22 cellular contexts compared by ENCODE assay signal in genomic region chr17:920190-920589, GRCh38.
"Had no signal": no experiment of that assay in that cellular context is flagged by ENCODE, and none has a peak within 500 bp of the region (broad histone marks: within the 10 kb centered on the region; RNA-seq: fewer than 3 reads in every experiment).

No MANE protein-coding gene starts in this region.

- H3K27ac ChIP-seq: ascending aorta, brain microvascular endothelial cell, coronary artery, dorsolateral prefrontal cortex, left lung, lower lobe of right lung, testis, transverse colon, vagina had no signal

- H3K9me3 ChIP-seq: ascending aorta, left lung, lower lobe of right lung, testis, transverse colon, vagina had no signal

- H3K4me3 ChIP-seq: ascending aorta, coronary artery, dorsolateral prefrontal cortex, left lung, lower lobe of right lung, testis, transverse colon, vagina had no signal

- DNase-seq: activated CD4-positive, alpha-beta T cell treated with anti-CD3 and anti-CD28 coated beads for 4 hours; activated CD4-positive, alpha-beta T cell treated with anti-CD3 and anti-CD28 coated beads, Interleukin-2, amount 50 U/mL, for 4 hours; activated effector memory CD4-positive, alpha-beta T cell treated with Interleukin-2 at 50 U/mL for 16 hours; activated naive CD4-positive, alpha-beta T cell treated with Interleukin-2 at 50 U/mL for 16 hours; activated naive CD8-positive, alpha-beta T cell treated with anti-CD3 and anti-CD28 coated beads, Interleukin-2, amount 10 ng/mL, durations not matched to agents 7 days and 5 days; activated T-cell treated with anti-CD3 and anti-CD28 coated beads for 4 hours; brain microvascular endothelial cell; dorsolateral prefrontal cortex; effector memory CD8-positive, alpha-beta T cell; lower lobe of right lung; nucleus accumbens; right cardiac atrium; stimulated activated CD4-positive, alpha-beta T cell treated with anti-CD3 and anti-CD28 coated beads, Interleukin-2, amount 100 ng/mL, for 48 hours; stimulated activated naive CD8-positive, alpha-beta T cell treated with anti-CD3 and anti-CD28 coated beads, Interleukin-15, Interleukin-2, amounts not matched to agents 100 U/mL and 50 U/mL, for 24 hours; T-cell; testis; transverse colon had no signal

- H3K27me3 ChIP-seq: ascending aorta, brain microvascular endothelial cell, dorsolateral prefrontal cortex, left lung, testis, transverse colon, vagina had no signal

- H3K36me3 ChIP-seq: ascending aorta, brain microvascular endothelial cell, left lung, lower lobe of right lung, transverse colon, vagina had no signal

- H3K4me1 ChIP-seq: ascending aorta, testis had no signal

- FAIRE-seq: endothelial cell of umbilical vein had no signal
